In genomic region chrX:15855562-15856256, GRCh38 we compare ENCODE assay signal across 8 cellular contexts. TPM values are rescaled to one million over a fixed set of nuclear protein-coding genes. Genes with fewer than 3 reads are reported as not detected.
DNase-seq lines count a peak whose midpoint lies in the region; FAIRE-seq and TF ChIP-seq lines count a peak whose summit lies in the region.

No MANE protein-coding gene starts in this region.

- H3K9ac ChIP-seq in kidney (ENCODE audit: low read length in 2 of 2): peak overlapping the region; percentile 60 to 67

- H3K27me3 ChIP-seq in thyroid gland: no peaks in the 10 kb centered on the region

- DNase-seq in AG04449 (ENCODE audit: low read depth, low spot score) (no peak), kidney (no peak), thyroid gland (no peak), amniotic stem cell (lab: John Stamatoyannopoulos, UW) (no peak), D341Med (ENCODE audit: low spot score) (no peak), GOT3 (lab: John Stamatoyannopoulos, UW) (no peak)
- no peak for DNase-seq in activated T-helper 2 cell treated with anti-CD3 and anti-CD28 coated beads, Interferon-gamma antibody, Interleukin-2, Interleukin-4, amounts not matched to agents 10 μg/mL and 5 μg/mL and 100 μg/mL, durations not matched to agents 14 hours and 24 hours and 36 hours (ENCODE audit: low spot score)

- H3K36me3 Mint-ChIP-seq in activated T-helper 2 cell treated with anti-CD3 and anti-CD28 coated beads, Interferon-gamma antibody, Interleukin-2, Interleukin-4, amounts not matched to agents 10 μg/mL and 5 μg/mL and 100 μg/mL, durations not matched to agents 14 hours and 24 hours and 36 hours (ENCODE audit: low read depth): peaks cover 18% of the 10 kb centered on the region

- peaks cover 17% of the 10 kb centered on the region for H3K4me1 Mint-ChIP-seq in activated T-helper 2 cell treated with anti-CD3 and anti-CD28 coated beads, Interferon-gamma antibody, Interleukin-2, Interleukin-4, amounts not matched to agents 10 μg/mL and 5 μg/mL and 100 μg/mL, durations not matched to agents 14 hours and 24 hours and 36 hours (ENCODE audit: low read depth)

- no peak for FAIRE-seq in kidney (lab: Jason Lieb, UNC)

- H3K4me3 ChIP-seq in AG04449 (ENCODE audit: low read depth, low read length): peak overlapping the region; percentile 67
- H3K4me3 ChIP-seq in HEK293 (ENCODE audit: low read depth, low read length): peak overlapping the region; percentile 97
- peak overlapping the region; percentile 79 to 91 for H3K4me3 ChIP-seq in kidney (ENCODE audit: low read length in 2 of 2)
- H3K4me3 ChIP-seq in thyroid gland (replicated peaks in 1 of 3): peak overlapping the region in 2 of 3 donors; percentile 49 to 79

- no peaks in the 10 kb centered on the region for H3K9me3 ChIP-seq in HEK293 (ENCODE audit: control insufficient read depth, insufficient read depth, low read depth, low read length)
- H3K9me3 ChIP-seq in kidney (ENCODE audit: control insufficient read depth in 1 of 2, low read length in 2 of 2): no peaks in the 10 kb centered on the region
- no peaks in the 10 kb centered on the region for H3K9me3 ChIP-seq in thyroid gland

- H3K36me3 ChIP-seq in HEK293 (ENCODE audit: control insufficient read depth in 2 of 2, insufficient read depth in 1 of 2, low read length in 2 of 2): peaks cover 1 to 10% of the 10 kb centered on the region in 2 experiments; a peak in 2 of 3 replicates
- no peaks in the 10 kb centered on the region for H3K36me3 ChIP-seq in kidney (ENCODE audit: control insufficient read depth in 1 of 2, insufficient read depth in 2 of 2, low read length in 2 of 2)
- no peaks in the 10 kb centered on the region for H3K36me3 ChIP-seq in thyroid gland

- intact Hi-C loops in activated T-helper 2 cell treated with anti-CD3 and anti-CD28 coated beads, Interferon-gamma antibody, Interleukin-2, Interleukin-4, amounts not matched to agents 10 μg/mL and 5 μg/mL and 100 μg/mL, durations not matched to agents 14 hours and 24 hours and 36 hours (cut with micrococcal nuclease): loop anchor here (1.0 to 10.0 kb wide), 4 partner anchors 39 to 180 kb away; partner anchors contain the start of gene ZRSR2
- intact Hi-C loops in kidney (cut with DNase I) (no loop called here), thyroid gland (cut with DNase I) (loop anchor here (10.0 kb wide), 1 partner anchor 181 kb away; no protein-coding TSS in a partner anchor)

- no peaks in the 10 kb centered on the region for H3K9me3 Mint-ChIP-seq in activated T-helper 2 cell treated with anti-CD3 and anti-CD28 coated beads, Interferon-gamma antibody, Interleukin-2, Interleukin-4, amounts not matched to agents 10 μg/mL and 5 μg/mL and 100 μg/mL, durations not matched to agents 14 hours and 24 hours and 36 hours

- no peaks in the 10 kb centered on the region for H3K27me3 Mint-ChIP-seq in activated T-helper 2 cell treated with anti-CD3 and anti-CD28 coated beads, Interferon-gamma antibody, Interleukin-2, Interleukin-4, amounts not matched to agents 10 μg/mL and 5 μg/mL and 100 μg/mL, durations not matched to agents 14 hours and 24 hours and 36 hours (ENCODE audit: low read depth)

- H3K4me1 ChIP-seq in HEK293 (ENCODE audit: control insufficient read depth, insufficient read depth, low read length) (peaks cover 7% of the 10 kb centered on the region; the same call in 1 of the 2 replicates), kidney (ENCODE audit: control insufficient read depth in 1 of 2, insufficient read depth in 1 of 2, low read depth in 1 of 2, low read length in 2 of 2) (peaks cover 0 to 2% of the 10 kb centered on the region in 2 donors), thyroid gland (peaks cover 0 to 16% of the 10 kb centered on the region in 2 donors)

- H3K27ac Mint-ChIP-seq in activated T-helper 2 cell treated with anti-CD3 and anti-CD28 coated beads, Interferon-gamma antibody, Interleukin-2, Interleukin-4, amounts not matched to agents 10 μg/mL and 5 μg/mL and 100 μg/mL, durations not matched to agents 14 hours and 24 hours and 36 hours: peak overlapping the region; percentile 90

- CTCF ChIA-PET in AG04449 (lab: Yijun Ruan, JAX) (no interaction called here), HEK293 (lab: Yijun Ruan, JAX) (interaction anchor here (1.1 to 1.2 kb wide), 2 partner anchors 10 to 118 kb away, joined by 3 read pairs; partner anchors contain the start of gene CA5B)

- POLR2A ChIA-PET in AG04449 (lab: Yijun Ruan, JAX): no interaction called here
- POLR2A ChIA-PET in HEK293 (lab: Yijun Ruan, JAX): interaction anchor here (0.6 to 2.0 kb wide), 6 partner anchors 8 to 300 kb away, joined by 3 to 15 read pairs (median 4); partner anchors contain the start of genes CA5B and ZRSR2

- TF ChIP-seq POLR2A in thyroid gland (IDR thresholded peaks at IDR 0.05): no peak

- WGBS in thyroid gland, 2 donors: 24 to 34% methylated on average over 13 to 16 of the region's 16 CpGs

- TF ChIP-seq CTCF in AG04449 (IDR thresholded peaks at IDR 0.05; ENCODE audit: insufficient read depth, low read length, missing control alignments): no peak
- no peak for TF ChIP-seq CTCF in HEK293 (tag by site-specific recombination; IDR thresholded peaks at IDR 0.05)
- TF ChIP-seq CTCF in kidney (IDR thresholded peaks at IDR 0.05; ENCODE audit: borderline replicate concordance, extremely low read depth, insufficient read depth): no peak
- TF ChIP-seq CTCF in thyroid gland (IDR thresholded peaks at IDR 0.05): no peak

- H3K27ac ChIP-seq in HEK293 (ENCODE audit: extremely low read depth, low read depth, low read length): peak overlapping the region; percentile 82
- H3K27ac ChIP-seq in kidney (ENCODE audit: low read depth in 2 of 2, low read length in 2 of 2): peak overlapping the region; percentile 78 to 85
- peak overlapping the region; percentile 60 to 82 (median 69) for H3K27ac ChIP-seq in thyroid gland

- peak overlapping the region; percentile 86 for H3K4me3 Mint-ChIP-seq in activated T-helper 2 cell treated with anti-CD3 and anti-CD28 coated beads, Interferon-gamma antibody, Interleukin-2, Interleukin-4, amounts not matched to agents 10 μg/mL and 5 μg/mL and 100 μg/mL, durations not matched to agents 14 hours and 24 hours and 36 hours (ENCODE audit: low read depth)

TF ChIP-seq in HEK293, 187 proteins besides CTCF, POLR2A, EP300 and RAD21 (continues in another document):
- TF ChIP-seq ZNF654 (tag by site-specific recombination; IDR thresholded peaks at IDR 0.05; ENCODE audit: low read depth): no peak
- TF ChIP-seq KLF8 (tag by site-specific recombination; IDR thresholded peaks at IDR 0.05): no peak
- no peak for TF ChIP-seq ZBTB10 (tag by site-specific recombination; IDR thresholded peaks at IDR 0.05)
- TF ChIP-seq HIC1 (tag by site-specific recombination; IDR thresholded peaks at IDR 0.05): peak; percentile 58
- TF ChIP-seq ZNF645 (tag by site-specific recombination; IDR thresholded peaks at IDR 0.05): no peak
- TF ChIP-seq SCRT1 (tag by site-specific recombination; IDR thresholded peaks at IDR 0.05; ENCODE audit: borderline replicate concordance): no peak
- TF ChIP-seq ZBTB20 (tag by site-specific recombination; IDR thresholded peaks at IDR 0.05): peak; percentile 4; the same call in 1 of the 2 replicates

RNA-seq across cellular contexts. Expression of gene AP1S2, which starts 1.1 kb away (rescaled TPM):
- 33.8 and 35.5 TPM in 2 replicates for total RNA-seq in activated T-helper 2 cell treated with anti-CD3 and anti-CD28 coated beads, Interferon-gamma antibody, Interleukin-2, Interleukin-4, amounts not matched to agents 10 μg/mL and 5 μg/mL and 100 μg/mL, durations not matched to agents 14 hours and 24 hours and 36 hours
- total RNA-seq in kidney: 28.7 TPM
- 13.7 TPM for polyA plus RNA-seq in kidney (ENCODE audit: insufficient read depth, low read depth, low replicate concordance)
- total RNA-seq in thyroid gland: 10 to 100 TPM; 34.3 to 81.4 (median 45.7) TPM
